8 cellular contexts compared by ENCODE assay signal in genomic region chr1:167223144-167224103, GRCh38. TPM values are rescaled to one million over a fixed set of nuclear protein-coding genes. Genes with fewer than 3 reads are reported as not detected.
DNase-seq lines count a peak whose midpoint lies in the region; ATAC-seq lines count a peak whose summit lies in the region.

No MANE protein-coding gene starts in this region.

- ATAC-seq in stimulated activated naive CD8-positive, alpha-beta T cell treated with anti-CD3 and anti-CD28 coated beads, Interleukin-15, amount 100 ng/mL, for 72 hours = no peak
- no peak for ATAC-seq in GM18519 (IDR thresholded peaks at IDR 0.05; ENCODE audit: low FRiP score, unreplicated experiment)

- no peak for DNase-seq in activated CD4-positive, alpha-beta T cell treated with anti-CD3 and anti-CD28 coated beads, Interleukin-2, amount 10 ng/mL, durations not matched to agents 24 days and 14 days
- DNase-seq in activated CD4-positive, alpha-beta T cell treated with anti-CD3 and anti-CD28 coated beads for 1 hour = no peak
- DNase-seq in SHP77 treated with DMSO at 0.1 percent for 48 hours (lab: John Stamatoyannopoulos, UW) (peak; percentile 74), fibroblast of peridontal ligament (ENCODE audit: extremely low read depth) (peak; percentile 3), NCI-H446 (lab: John Stamatoyannopoulos, UW) (no peak), NCI-H526 treated with DMSO at 0.1 percent for 48 hours (lab: John Stamatoyannopoulos, UW) (no peak)
- no peak for DNase-seq in stimulated activated naive CD8-positive, alpha-beta T cell treated with anti-CD3 and anti-CD28 coated beads, Interleukin-15, amount 100 ng/mL, for 72 hours

- intact Hi-C loops in activated CD4-positive, alpha-beta T cell treated with anti-CD3 and anti-CD28 coated beads, Interleukin-2, amount 10 ng/mL, durations not matched to agents 24 days and 14 days (cut with micrococcal nuclease) = loop anchor here (2.0 to 10.0 kb wide), 7 partner anchors 39 to 491 kb away; partner anchors contain the start of gene CREG1

- peaks cover 2% of the 10 kb centered on the region for H3K27me3 Mint-ChIP-seq in activated CD4-positive, alpha-beta T cell treated with anti-CD3 and anti-CD28 coated beads, Interleukin-2, amount 10 ng/mL, durations not matched to agents 24 days and 14 days
- H3K27me3 Mint-ChIP-seq in stimulated activated naive CD8-positive, alpha-beta T cell treated with anti-CD3 and anti-CD28 coated beads, Interleukin-15, amount 100 ng/mL, for 72 hours = no peaks in the 10 kb centered on the region

- peak overlapping the region; percentile 87 for H3K4me3 Mint-ChIP-seq in activated CD4-positive, alpha-beta T cell treated with anti-CD3 and anti-CD28 coated beads, Interleukin-2, amount 10 ng/mL, durations not matched to agents 24 days and 14 days
- H3K4me3 Mint-ChIP-seq in stimulated activated naive CD8-positive, alpha-beta T cell treated with anti-CD3 and anti-CD28 coated beads, Interleukin-15, amount 100 ng/mL, for 72 hours = peak overlapping the region; percentile 82 to 93

- peak overlapping the region; percentile 32 for H3K27ac Mint-ChIP-seq in activated CD4-positive, alpha-beta T cell treated with anti-CD3 and anti-CD28 coated beads, Interleukin-2, amount 10 ng/mL, durations not matched to agents 24 days and 14 days
- H3K27ac Mint-ChIP-seq in stimulated activated naive CD8-positive, alpha-beta T cell treated with anti-CD3 and anti-CD28 coated beads, Interleukin-15, amount 100 ng/mL, for 72 hours = peak overlapping the region; percentile 31 to 95

- peaks cover 8% of the 10 kb centered on the region for H3K36me3 Mint-ChIP-seq in activated CD4-positive, alpha-beta T cell treated with anti-CD3 and anti-CD28 coated beads, Interleukin-2, amount 10 ng/mL, durations not matched to agents 24 days and 14 days (ENCODE audit: low read depth)

- H3K9me3 Mint-ChIP-seq in activated CD4-positive, alpha-beta T cell treated with anti-CD3 and anti-CD28 coated beads, Interleukin-2, amount 10 ng/mL, durations not matched to agents 24 days and 14 days = no peaks in the 10 kb centered on the region
- H3K9me3 Mint-ChIP-seq in stimulated activated naive CD8-positive, alpha-beta T cell treated with anti-CD3 and anti-CD28 coated beads, Interleukin-15, amount 100 ng/mL, for 72 hours = peaks cover 0 to 7% of the 10 kb centered on the region in 2 donors

- peaks cover 48% of the 10 kb centered on the region for H3K4me1 Mint-ChIP-seq in activated CD4-positive, alpha-beta T cell treated with anti-CD3 and anti-CD28 coated beads, Interleukin-2, amount 10 ng/mL, durations not matched to agents 24 days and 14 days
- peaks cover 60% of the 10 kb centered on the region for H3K4me1 Mint-ChIP-seq in stimulated activated naive CD8-positive, alpha-beta T cell treated with anti-CD3 and anti-CD28 coated beads, Interleukin-15, amount 100 ng/mL, for 72 hours

RNA-seq across cellular contexts. Expression of gene POU2F1, which starts 2.7 kb away (rescaled TPM):
- 17.2 and 17.5 TPM in 2 replicates for total RNA-seq in activated CD4-positive, alpha-beta T cell treated with anti-CD3 and anti-CD28 coated beads, Interleukin-2, amount 10 ng/mL, durations not matched to agents 24 days and 14 days

Comparison
In these comparisons a context has a peak if more than half of its experiments do, and no peak if none do; other contexts are left out.
1. DNase-seq: peak in SHP77 treated with DMSO at 0.1 percent for 48 hours (single experiment) and fibroblast of peridontal ligament (single experiment); none in activated CD4-positive, alpha-beta T cell treated with anti-CD3 and anti-CD28 coated beads, Interleukin-2, amount 10 ng/mL, durations not matched to agents 24 days and 14 days (single experiment), activated CD4-positive, alpha-beta T cell treated with anti-CD3 and anti-CD28 coated beads for 1 hour (single experiment), stimulated activated naive CD8-positive, alpha-beta T cell treated with anti-CD3 and anti-CD28 coated beads, Interleukin-15, amount 100 ng/mL, for 72 hours (0 of 2), NCI-H446 (0 of 2) and NCI-H526 treated with DMSO at 0.1 percent for 48 hours (single experiment).